Comparison of ENCODE assay signal across 28 cellular contexts in the genomic region with DNA sequence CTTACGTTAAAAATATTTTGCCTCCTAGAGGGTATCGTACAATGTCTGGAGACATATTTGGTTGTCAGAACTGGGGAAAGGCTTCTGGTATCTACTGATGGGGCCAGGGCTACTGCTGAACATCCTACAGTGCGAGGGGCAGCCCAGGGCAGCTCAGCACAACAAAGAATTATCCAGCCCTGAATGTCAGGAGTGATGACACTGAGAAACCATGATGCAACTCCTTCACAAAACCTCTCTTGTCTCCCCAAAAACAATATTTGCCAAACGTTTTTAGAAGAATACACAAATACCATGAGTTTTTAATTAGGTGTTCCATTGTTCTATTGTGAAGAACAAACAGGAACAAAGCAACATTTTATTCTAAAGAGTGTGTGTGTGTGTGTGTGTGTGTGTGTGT. TPM values are rescaled to one million over a fixed set of nuclear protein-coding genes. Genes with fewer than 3 reads are reported as not detected.
"Had no signal": no experiment of that assay in that cellular context is flagged by ENCODE, and none has a peak within 500 bp of the region (broad histone marks: within the 10 kb centered on the region; RNA-seq: fewer than 3 reads in every experiment).

No MANE protein-coding gene starts in this region.

- DNase-seq: activated CD4-positive, alpha-beta T cell treated with anti-CD3 and anti-CD28 coated beads, Interleukin-2, amount 50 U/mL, for 1 hour; activated CD4-positive, CD25-positive, alpha-beta regulatory T cell treated with anti-CD3 and anti-CD28 coated beads, Interleukin-2, amount 50 U/mL, for 72 hours; activated effector memory CD4-positive, alpha-beta T cell treated with anti-CD3 and anti-CD28 coated beads, Interleukin-2, amount 50 U/mL, for 16 hours; activated naive CD4-positive, alpha-beta T cell treated with anti-CD3 and anti-CD28 coated beads, Interleukin-2, amount 10 ng/mL, durations not matched to agents 7 days and 5 days; activated T-cell treated with anti-CD3 and anti-CD28 coated beads for 4 hours; activated T-cell treated with anti-CD3 and anti-CD28 coated beads, Interleukin-2, amount 50 U/mL, for 72 hours; amygdala; central memory CD4-positive, alpha-beta T cell; islet precursor cell; left ventricle myocardium superior; naive B cell; pancreas; stimulated activated CD4-positive, alpha-beta T cell treated with anti-CD3 and anti-CD28 coated beads, Interleukin-1b, Interleukin-23, amount 100 ng/mL, for 48 hours; stimulated activated naive CD4-positive, alpha-beta T cell treated with Interleukin-2 at 50 U/mL for 16 hours; T-helper 2 cell; trophoblast cell had no signal

- H3K4me3 ChIP-seq: breast epithelium, gastroesophageal sphincter, hepatocyte, pancreas, prostate gland, smooth muscle cell, thoracic aorta had no signal

- FAIRE-seq: endothelial cell of umbilical vein, pancreas, urothelium cell line had no signal

- H3K27ac Mint-ChIP-seq: activated naive CD4-positive, alpha-beta T cell treated with anti-CD3 and anti-CD28 coated beads, Interleukin-2, amount 10 ng/mL, durations not matched to agents 7 days and 5 days; activated T-cell treated with anti-CD3 and anti-CD28 coated beads, Interleukin-2, amount 50 U/mL, for 72 hours had no signal

- H3K36me3 ChIP-seq: breast epithelium, gastroesophageal sphincter, pancreas, prostate gland, thoracic aorta had no signal

- H3K4me3 Mint-ChIP-seq: activated naive CD4-positive, alpha-beta T cell treated with anti-CD3 and anti-CD28 coated beads, Interleukin-2, amount 10 ng/mL, durations not matched to agents 7 days and 5 days; activated T-cell treated with anti-CD3 and anti-CD28 coated beads, Interleukin-2, amount 50 U/mL, for 72 hours; naive B cell had no signal

- H3K9me3 Mint-ChIP-seq: activated naive CD4-positive, alpha-beta T cell treated with anti-CD3 and anti-CD28 coated beads, Interleukin-2, amount 10 ng/mL, durations not matched to agents 7 days and 5 days had no signal

- H3K27me3 ChIP-seq: breast epithelium, gastroesophageal sphincter, hepatocyte, pancreas had no signal

- H3K36me3 Mint-ChIP-seq: activated naive CD4-positive, alpha-beta T cell treated with anti-CD3 and anti-CD28 coated beads, Interleukin-2, amount 10 ng/mL, durations not matched to agents 7 days and 5 days; naive B cell had no signal

- H3K27ac ChIP-seq: breast epithelium, gastroesophageal sphincter, hepatocyte, pancreas, prostate gland, thoracic aorta had no signal

- H3K4me1 ChIP-seq: breast epithelium, gastroesophageal sphincter, pancreas, prostate gland had no signal

- ATAC-seq: activated T-cell treated with anti-CD3 and anti-CD28 coated beads, Interleukin-2, amount 50 U/mL, for 72 hours; gastroesophageal sphincter; left ventricle myocardium superior; pancreas had no signal

- H3K9me3 ChIP-seq: breast epithelium, gastroesophageal sphincter, pancreas, prostate gland, thoracic aorta had no signal

RNA-seq across cellular contexts. Expression of gene CLNK, which starts 43.4 kb away (rescaled TPM):
- total RNA-seq: endothelial cell of umbilical vein, fibroblast of lung, fibroblast of villous mesenchyme, hepatocyte, left ventricle myocardium superior, lung microvascular endothelial cell, prostate gland, smooth muscle cell, thoracic aorta had no signal
- polyA plus RNA-seq: endothelial cell of umbilical vein, fibroblast of lung, hepatocyte, neural cell, smooth muscle cell had no signal
